Comparison of ENCODE assay signal across 1 cellular context in the genomic region with DNA sequence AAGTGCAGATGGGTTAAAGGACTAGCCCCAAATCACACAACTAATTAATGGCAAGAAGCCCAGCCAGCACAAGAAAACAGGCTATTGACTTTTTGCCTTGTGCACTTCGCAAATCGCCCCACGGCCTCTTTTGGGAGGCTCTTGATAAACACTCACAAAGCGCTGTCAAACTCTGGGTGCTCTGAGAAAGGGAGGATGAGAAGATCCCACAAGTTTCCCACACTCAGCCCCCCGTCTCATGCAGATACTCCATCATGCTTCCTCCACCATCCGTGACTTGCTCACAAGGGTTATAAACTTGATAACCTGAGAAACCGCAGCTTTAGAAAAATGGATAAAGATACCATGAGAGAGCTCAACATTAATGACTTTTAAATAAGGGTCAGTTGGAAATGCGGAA.
TF ChIP-seq lines count a peak whose summit lies in the region.

No MANE protein-coding gene starts in this region.

TF ChIP-seq in GM12878, 131 proteins besides CTCF, POLR2A, EP300 and RAD21 (continued from another document):
- TF ChIP-seq, protein P1, sequence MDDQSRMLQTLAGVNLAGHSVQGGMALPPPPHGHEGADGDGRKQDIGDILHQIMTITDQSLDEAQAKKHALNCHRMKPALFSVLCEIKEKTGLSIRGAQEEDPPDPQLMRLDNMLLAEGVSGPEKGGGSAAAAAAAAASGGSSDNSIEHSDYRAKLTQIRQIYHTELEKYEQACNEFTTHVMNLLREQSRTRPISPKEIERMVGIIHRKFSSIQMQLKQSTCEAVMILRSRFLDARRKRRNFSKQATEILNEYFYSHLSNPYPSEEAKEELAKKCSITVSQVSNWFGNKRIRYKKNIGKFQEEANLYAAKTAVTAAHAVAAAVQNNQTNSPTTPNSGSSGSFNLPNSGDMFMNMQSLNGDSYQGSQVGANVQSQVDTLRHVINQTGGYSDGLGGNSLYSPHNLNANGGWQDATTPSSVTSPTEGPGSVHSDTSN (IDR thresholded peaks at IDR 0.05; ENCODE audit: insufficient replicate concordance, low read depth, low read length) = no peak
- TF ChIP-seq TARDBP (IDR thresholded peaks at IDR 0.05; ENCODE audit: borderline replicate concordance) (no peak), USF1 (IDR thresholded peaks at IDR 0.05; ENCODE audit: borderline replicate concordance, extremely low read length, insufficient read depth, low read depth, low read length) (no peak), MTA2 (IDR thresholded peaks at IDR 0.05; ENCODE audit: low read depth) (no peak), MEF2A (IDR thresholded peaks at IDR 0.05; ENCODE audit: insufficient read depth, low read depth, low read length) (no peak), TCF3 (IDR thresholded peaks at IDR 0.05; ENCODE audit: borderline replicate concordance, insufficient read depth, low read depth, low read length) (no peak), KAT2A (conservative IDR thresholded peaks at IDR 0.05; ENCODE audit: control insufficient read depth, low read depth, low read length) (no peak), GABPA (IDR thresholded peaks at IDR 0.05; ENCODE audit: low read depth) (no peak), RCOR1 (conservative IDR thresholded peaks at IDR 0.05; ENCODE audit: low read depth, low read length) (no peak), MTA3 (IDR thresholded peaks at IDR 0.05; ENCODE audit: borderline replicate concordance, low read length) (no peak), ZNF274 (IDR thresholded peaks at IDR 0.05; ENCODE audit: insufficient read depth, insufficient read length) (no peak), ZNF217 (IDR thresholded peaks at IDR 0.05) (no peak), NKRF (conservative IDR thresholded peaks at IDR 0.05) (no peak), SMAD5 (IDR thresholded peaks at IDR 0.05; ENCODE audit: low read depth) (0 out of 2 replicates have a peak, but pooled peaks have one; percentile 46), RBBP5 (conservative IDR thresholded peaks at IDR 0.05) (no peak), MAX (IDR thresholded peaks at IDR 0.05; ENCODE audit: low read depth, low read length) (no peak), RAD51 (IDR thresholded peaks at IDR 0.05) (no peak), PAX5 (IDR thresholded peaks at IDR 0.05; ENCODE audit: borderline replicate concordance, low read depth, low read length) (0 out of 2 replicates have a peak, but pooled peaks have one; percentile 52), ZNF622 (IDR thresholded peaks at IDR 0.05) (no peak), ELK1 (IDR thresholded peaks at IDR 0.05; ENCODE audit: low read depth, low read length) (no peak), FOXM1 (IDR thresholded peaks at IDR 0.05; ENCODE audit: low read depth, low read length) (no peak), YBX1 (IDR thresholded peaks at IDR 0.05) (no peak), HDAC2 (IDR thresholded peaks at IDR 0.05) (no peak), CBX3 (IDR thresholded peaks at IDR 0.05; ENCODE audit: borderline replicate concordance, low read depth) (no peak), BCL3 (IDR thresholded peaks at IDR 0.05; ENCODE audit: borderline replicate concordance, insufficient read depth, low read depth, low read length, poor library complexity, severe bottlenecking) (peak; percentile 80), SIX5 (IDR thresholded peaks at IDR 0.05; ENCODE audit: low read depth, low read length, severe bottlenecking) (no peak), BRCA1 (IDR thresholded peaks at IDR 0.05; ENCODE audit: low read depth, low read length) (no peak), SUPT20H (IDR thresholded peaks at IDR 0.05; ENCODE audit: borderline replicate concordance, control insufficient read depth, low read depth, low read length) (no peak), ATF3 (IDR thresholded peaks at IDR 0.05; ENCODE audit: borderline replicate concordance, extremely low read depth, low read depth, low read length) (no peak), IKZF2 (IDR thresholded peaks at IDR 0.05) (no peak), ZNF24 (IDR thresholded peaks at IDR 0.05) (no peak), DPF2 (IDR thresholded peaks at IDR 0.05) (no peak)
- TF ChIP-seq, protein P2, sequence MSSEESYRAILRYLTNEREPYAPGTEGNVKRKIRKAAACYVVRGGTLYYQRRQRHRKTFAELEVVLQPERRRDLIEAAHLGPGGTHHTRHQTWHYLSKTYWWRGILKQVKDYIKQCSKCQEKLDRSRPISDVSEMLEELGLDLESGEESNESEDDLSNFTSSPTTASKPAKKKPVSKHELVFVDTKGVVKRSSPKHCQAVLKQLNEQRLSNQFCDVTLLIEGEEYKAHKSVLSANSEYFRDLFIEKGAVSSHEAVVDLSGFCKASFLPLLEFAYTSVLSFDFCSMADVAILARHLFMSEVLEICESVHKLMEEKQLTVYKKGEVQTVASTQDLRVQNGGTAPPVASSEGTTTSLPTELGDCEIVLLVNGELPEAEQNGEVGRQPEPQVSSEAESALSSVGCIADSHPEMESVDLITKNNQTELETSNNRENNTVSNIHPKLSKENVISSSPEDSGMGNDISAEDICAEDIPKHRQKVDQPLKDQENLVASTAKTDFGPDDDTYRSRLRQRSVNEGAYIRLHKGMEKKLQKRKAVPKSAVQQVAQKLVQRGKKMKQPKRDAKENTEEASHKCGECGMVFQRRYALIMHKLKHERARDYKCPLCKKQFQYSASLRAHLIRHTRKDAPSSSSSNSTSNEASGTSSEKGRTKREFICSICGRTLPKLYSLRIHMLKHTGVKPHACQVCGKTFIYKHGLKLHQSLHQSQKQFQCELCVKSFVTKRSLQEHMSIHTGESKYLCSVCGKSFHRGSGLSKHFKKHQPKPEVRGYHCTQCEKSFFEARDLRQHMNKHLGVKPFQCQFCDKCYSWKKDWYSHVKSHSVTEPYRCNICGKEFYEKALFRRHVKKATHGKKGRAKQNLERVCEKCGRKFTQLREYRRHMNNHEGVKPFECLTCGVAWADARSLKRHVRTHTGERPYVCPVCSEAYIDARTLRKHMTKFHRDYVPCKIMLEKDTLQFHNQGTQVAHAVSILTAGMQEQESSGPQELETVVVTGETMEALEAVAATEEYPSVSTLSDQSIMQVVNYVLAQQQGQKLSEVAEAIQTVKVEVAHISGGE (CRISPR knock-in tag; IDR thresholded peaks at IDR 0.05) = no peak
- TF ChIP-seq, protein P3, sequence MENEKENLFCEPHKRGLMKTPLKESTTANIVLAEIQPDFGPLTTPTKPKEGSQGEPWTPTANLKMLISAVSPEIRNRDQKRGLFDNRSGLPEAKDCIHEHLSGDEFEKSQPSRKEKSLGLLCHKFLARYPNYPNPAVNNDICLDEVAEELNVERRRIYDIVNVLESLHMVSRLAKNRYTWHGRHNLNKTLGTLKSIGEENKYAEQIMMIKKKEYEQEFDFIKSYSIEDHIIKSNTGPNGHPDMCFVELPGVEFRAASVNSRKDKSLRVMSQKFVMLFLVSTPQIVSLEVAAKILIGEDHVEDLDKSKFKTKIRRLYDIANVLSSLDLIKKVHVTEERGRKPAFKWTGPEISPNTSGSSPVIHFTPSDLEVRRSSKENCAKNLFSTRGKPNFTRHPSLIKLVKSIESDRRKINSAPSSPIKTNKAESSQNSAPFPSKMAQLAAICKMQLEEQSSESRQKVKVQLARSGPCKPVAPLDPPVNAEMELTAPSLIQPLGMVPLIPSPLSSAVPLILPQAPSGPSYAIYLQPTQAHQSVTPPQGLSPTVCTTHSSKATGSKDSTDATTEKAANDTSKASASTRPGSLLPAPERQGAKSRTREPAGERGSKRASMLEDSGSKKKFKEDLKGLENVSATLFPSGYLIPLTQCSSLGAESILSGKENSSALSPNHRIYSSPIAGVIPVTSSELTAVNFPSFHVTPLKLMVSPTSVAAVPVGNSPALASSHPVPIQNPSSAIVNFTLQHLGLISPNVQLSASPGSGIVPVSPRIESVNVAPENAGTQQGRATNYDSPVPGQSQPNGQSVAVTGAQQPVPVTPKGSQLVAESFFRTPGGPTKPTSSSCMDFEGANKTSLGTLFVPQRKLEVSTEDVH (IDR thresholded peaks at IDR 0.05; ENCODE audit: low read depth, partially characterized antibody) = no peak
- TF ChIP-seq, protein P4, sequence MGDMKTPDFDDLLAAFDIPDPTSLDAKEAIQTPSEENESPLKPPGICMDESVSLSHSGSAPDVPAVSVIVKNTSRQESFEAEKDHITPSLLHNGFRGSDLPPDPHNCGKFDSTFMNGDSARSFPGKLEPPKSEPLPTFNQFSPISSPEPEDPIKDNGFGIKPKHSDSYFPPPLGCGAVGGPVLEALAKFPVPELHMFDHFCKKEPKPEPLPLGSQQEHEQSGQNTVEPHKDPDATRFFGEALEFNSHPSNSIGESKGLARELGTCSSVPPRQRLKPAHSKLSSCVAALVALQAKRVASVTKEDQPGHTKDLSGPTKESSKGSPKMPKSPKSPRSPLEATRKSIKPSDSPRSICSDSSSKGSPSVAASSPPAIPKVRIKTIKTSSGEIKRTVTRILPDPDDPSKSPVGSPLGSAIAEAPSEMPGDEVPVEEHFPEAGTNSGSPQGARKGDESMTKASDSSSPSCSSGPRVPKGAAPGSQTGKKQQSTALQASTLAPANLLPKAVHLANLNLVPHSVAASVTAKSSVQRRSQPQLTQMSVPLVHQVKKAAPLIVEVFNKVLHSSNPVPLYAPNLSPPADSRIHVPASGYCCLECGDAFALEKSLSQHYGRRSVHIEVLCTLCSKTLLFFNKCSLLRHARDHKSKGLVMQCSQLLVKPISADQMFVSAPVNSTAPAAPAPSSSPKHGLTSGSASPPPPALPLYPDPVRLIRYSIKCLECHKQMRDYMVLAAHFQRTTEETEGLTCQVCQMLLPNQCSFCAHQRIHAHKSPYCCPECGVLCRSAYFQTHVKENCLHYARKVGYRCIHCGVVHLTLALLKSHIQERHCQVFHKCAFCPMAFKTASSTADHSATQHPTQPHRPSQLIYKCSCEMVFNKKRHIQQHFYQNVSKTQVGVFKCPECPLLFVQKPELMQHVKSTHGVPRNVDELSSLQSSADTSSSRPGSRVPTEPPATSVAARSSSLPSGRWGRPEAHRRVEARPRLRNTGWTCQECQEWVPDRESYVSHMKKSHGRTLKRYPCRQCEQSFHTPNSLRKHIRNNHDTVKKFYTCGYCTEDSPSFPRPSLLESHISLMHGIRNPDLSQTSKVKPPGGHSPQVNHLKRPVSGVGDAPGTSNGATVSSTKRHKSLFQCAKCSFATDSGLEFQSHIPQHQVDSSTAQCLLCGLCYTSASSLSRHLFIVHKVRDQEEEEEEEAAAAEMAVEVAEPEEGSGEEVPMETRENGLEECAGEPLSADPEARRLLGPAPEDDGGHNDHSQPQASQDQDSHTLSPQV (IDR thresholded peaks at IDR 0.05) = 0 out of 2 replicates have a peak, but pooled peaks have one; percentile 20
- TF ChIP-seq, protein P5, sequence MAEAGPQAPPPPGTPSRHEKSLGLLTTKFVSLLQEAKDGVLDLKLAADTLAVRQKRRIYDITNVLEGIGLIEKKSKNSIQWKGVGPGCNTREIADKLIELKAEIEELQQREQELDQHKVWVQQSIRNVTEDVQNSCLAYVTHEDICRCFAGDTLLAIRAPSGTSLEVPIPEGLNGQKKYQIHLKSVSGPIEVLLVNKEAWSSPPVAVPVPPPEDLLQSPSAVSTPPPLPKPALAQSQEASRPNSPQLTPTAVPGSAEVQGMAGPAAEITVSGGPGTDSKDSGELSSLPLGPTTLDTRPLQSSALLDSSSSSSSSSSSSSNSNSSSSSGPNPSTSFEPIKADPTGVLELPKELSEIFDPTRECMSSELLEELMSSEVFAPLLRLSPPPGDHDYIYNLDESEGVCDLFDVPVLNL (IDR thresholded peaks at IDR 0.05; ENCODE audit: low read depth, low read length) = no peak
